ENCODE assay signal across 21 cellular contexts in the genomic region with DNA sequence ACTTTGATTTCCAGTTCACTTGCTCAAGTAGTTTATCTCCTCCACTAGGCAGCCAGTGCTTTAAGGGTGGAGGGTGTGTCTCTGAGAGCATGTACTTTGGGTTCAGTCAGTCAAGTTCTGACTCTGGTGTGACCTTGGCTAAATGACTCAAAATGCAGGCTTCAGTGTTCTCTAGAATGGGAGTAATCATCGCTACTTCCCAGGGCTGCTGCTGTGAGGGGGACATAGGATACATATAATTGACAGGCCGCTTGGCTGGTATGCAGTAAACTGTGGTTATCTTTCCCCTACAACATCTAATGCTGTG. TPM values are rescaled to one million over a fixed set of nuclear protein-coding genes. Genes with fewer than 3 reads are reported as not detected.
DNase-seq lines count a peak whose midpoint lies in the region; TF ChIP-seq lines count a peak whose summit lies in the region.
"Had no signal": no experiment of that assay in that cellular context is flagged by ENCODE, and none has a peak within 500 bp of the region (broad histone marks: within the 10 kb centered on the region; RNA-seq: fewer than 3 reads in every experiment).

No MANE protein-coding gene starts in this region.

- H3K27ac ChIP-seq in PC-9: no peak overlapping the region
- no peak overlapping the region for H3K27ac ChIP-seq in osteoblast (ENCODE audit: low read depth, low read length)
- no peak overlapping the region for H3K27ac ChIP-seq in effector memory CD4-positive, alpha-beta T cell (ENCODE audit: insufficient read depth, low read length, poor library complexity, severe bottlenecking)
- H3K27ac ChIP-seq: SJSA1 had no signal

- H3K4me1 ChIP-seq in PC-9 (replicated peaks; ENCODE audit: insufficient read depth) (peaks cover 35% of the 10 kb centered on the region), osteoblast (ENCODE audit: insufficient read depth, low read length) (peaks cover 27% of the 10 kb centered on the region)
- peaks cover 4% of the 10 kb centered on the region for H3K4me1 ChIP-seq in effector memory CD4-positive, alpha-beta T cell (ENCODE audit: control insufficient read depth, insufficient read depth, low read length, poor library complexity, severe bottlenecking)

- H4K20me1 ChIP-seq in PC-9 (ENCODE audit: insufficient read depth) (no peaks in the 10 kb centered on the region), osteoblast (ENCODE audit: insufficient read depth, low read length) (no peaks in the 10 kb centered on the region)

- peak; percentile 8 for DNase-seq in Caki2 (ENCODE audit: low read depth)
- no peak for DNase-seq in PC-9
- DNase-seq in choroid plexus epithelial cell (ENCODE audit: low read depth): peak; percentile 43
- DNase-seq in osteoblast (ENCODE audit: insufficient read length, low spot score, missing footprints): peak; percentile 77
- DNase-seq in effector memory CD4-positive, alpha-beta T cell: no peak
- DNase-seq in T-helper 9 cell: no peak
- no peak for DNase-seq in NCI-H1417 (lab: John Stamatoyannopoulos, UW)
- DNase-seq in NCI-H1092 treated with DMSO at 0.1 percent for 48 hours (lab: John Stamatoyannopoulos, UW): no peak
- DNase-seq: C1 segment of cervical spinal cord; CD8-positive, alpha-beta memory T cell; DMS79 treated with DMSO at 0.1 percent for 48 hours; HFFc6; KBM-7; NCI-H187; NCI-H2107; NCI-H2227 treated with DMSO at 0.1 percent for 48 hours; NCI-H510A treated with DMSO at 0.1 percent for 48 hours; NCI-H774 had no signal

- no peak for TF ChIP-seq CTCF in PC-9 (conservative IDR thresholded peaks at IDR 0.05)
- no peak for TF ChIP-seq CTCF in choroid plexus epithelial cell (conservative IDR thresholded peaks at IDR 0.05; ENCODE audit: low read depth, low read length)
- no peak for TF ChIP-seq CTCF in osteoblast (IDR thresholded peaks at IDR 0.05; ENCODE audit: extremely low read depth, low read depth, low read length)

- H3K27me3 ChIP-seq in PC-9 (ENCODE audit: insufficient read depth, low read depth): no peaks in the 10 kb centered on the region
- no peaks in the 10 kb centered on the region for H3K27me3 ChIP-seq in osteoblast (ENCODE audit: insufficient read depth, low read length)
- H3K27me3 ChIP-seq in effector memory CD4-positive, alpha-beta T cell (replicated peaks; ENCODE audit: control insufficient read depth, insufficient read depth, low read length, poor library complexity, severe bottlenecking): peaks cover 9% of the 10 kb centered on the region
- H3K27me3 ChIP-seq: SJSA1 had no signal

- H2AFZ ChIP-seq in PC-9 (no peak overlapping the region), osteoblast (ENCODE audit: low read length) (no peak overlapping the region)

- no peaks in the 10 kb centered on the region for H3K9me2 ChIP-seq in PC-9 (ENCODE audit: insufficient read depth)

- H3K9me3 ChIP-seq in PC-9 (ENCODE audit: insufficient read depth, low read depth) (no peaks in the 10 kb centered on the region), osteoblast (ENCODE audit: low read depth, low read length) (no peaks in the 10 kb centered on the region)
- H3K9me3 ChIP-seq in effector memory CD4-positive, alpha-beta T cell (ENCODE audit: control insufficient read depth, low read length): no peaks in the 10 kb centered on the region

- CTCF ChIA-PET in PC-9 (lab: Charles Lee): no interaction called here

- no TSS peak for BruUV-seq in PC-9 (replicated peaks; lab: Mats Ljungman, UMichigan)

- H3K4me2 ChIP-seq in PC-9 (peak overlapping the region; percentile 23), osteoblast (ENCODE audit: insufficient read depth, low read length) (no peak overlapping the region)

- H3K4me3 ChIP-seq in PC-9 (no peak overlapping the region), choroid plexus epithelial cell (ENCODE audit: low read depth, low read length) (no peak overlapping the region), osteoblast (ENCODE audit: insufficient read depth, low read length) (no peak overlapping the region)
- no peak overlapping the region for H3K4me3 ChIP-seq in effector memory CD4-positive, alpha-beta T cell (ENCODE audit: insufficient read depth, low read depth, low read length, poor library complexity, severe bottlenecking)
- H3K4me3 ChIP-seq: SJSA1 had no signal

- no peaks in the 10 kb centered on the region for H3F3A ChIP-seq in PC-9 (ENCODE audit: insufficient read depth, low read depth)

- POLR2A ChIA-PET in PC-9 (lab: Charles Lee; ENCODE audit: unreplicated experiment): no interaction called here

- H3K36me3 ChIP-seq in PC-9 (ENCODE audit: low read depth): no peaks in the 10 kb centered on the region
- H3K36me3 ChIP-seq in osteoblast (ENCODE audit: insufficient read depth, low read length): no peaks in the 10 kb centered on the region
- no peaks in the 10 kb centered on the region for H3K36me3 ChIP-seq in effector memory CD4-positive, alpha-beta T cell (ENCODE audit: control insufficient read depth, insufficient read depth, low read length)

- in situ Hi-C loops in Caki2 (cut with HindIII; ENCODE audit: low pct_unique_long_range_greater_than_20kb, low sequenced_read_pairs): no loop called here

- intact Hi-C loops in PC-9 (cut with micrococcal nuclease; ENCODE audit: unreplicated experiment): no loop called here

- H3K79me2 ChIP-seq in PC-9 (ENCODE audit: low read depth) (peaks cover 27% of the 10 kb centered on the region), osteoblast (ENCODE audit: insufficient read depth, low read length) (peaks cover 2% of the 10 kb centered on the region)

RNA-seq across cellular contexts. Expression of a gene that starts 3.5 kb away (rescaled TPM):
- total RNA-seq in Caki2 (2014; rRNA removed; shearing (Covaris generic); ENCODE audit: low replicate concordance): 2.8 and 16.7 TPM in 2 replicates
- total RNA-seq in PC-9 (2021) (7.9 TPM in 2 replicates), osteoblast (5.9 and 9.0 TPM in 2 replicates)

RNA-seq across cellular contexts. Expression of a gene that starts 17.7 kb away (rescaled TPM):
- total RNA-seq in Caki2 (2014; rRNA removed; shearing (Covaris generic); ENCODE audit: low replicate concordance): not detected in 2 replicates
- total RNA-seq in PC-9 (2021): not detected in 2 replicates
- total RNA-seq in osteoblast: not detected in 2 replicates
- total RNA-seq: A673; CD8-positive, alpha-beta memory T cell; HepG2; HFFc6; SJSA1 had no signal

Comparison
In these comparisons a context has a peak if more than half of its experiments do, and no peak if none do; other contexts are left out.
1. DNase-seq: peak in Caki2 (single experiment), choroid plexus epithelial cell (single experiment) and osteoblast (single experiment); none in PC-9 (0 of 2), effector memory CD4-positive, alpha-beta T cell (0 of 3), T-helper 9 cell (single experiment), NCI-H1417 (0 of 3) and NCI-H1092 treated with DMSO at 0.1 percent for 48 hours (single experiment).